ENCODE assay signal across 15 cellular contexts in the genomic region with DNA sequence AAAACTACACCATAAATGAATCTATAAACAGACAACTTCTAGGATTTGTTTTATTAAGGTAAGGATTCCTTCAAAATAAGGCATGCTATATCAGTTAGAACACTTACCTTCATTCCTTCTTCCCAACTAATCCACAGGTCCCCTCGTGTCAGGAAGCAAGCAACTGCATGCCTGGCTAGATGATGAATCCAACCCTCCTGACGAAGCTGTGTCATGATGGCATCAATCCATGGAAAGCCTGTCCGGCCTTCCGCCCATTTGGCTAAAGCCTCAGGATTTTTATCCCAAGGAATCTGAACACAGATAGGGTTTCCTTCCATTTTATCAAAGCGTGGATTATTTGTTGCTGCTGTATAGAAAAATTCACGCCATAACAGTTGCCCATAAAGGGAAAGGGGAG.
"Had no signal": no experiment of that assay in that cellular context is flagged by ENCODE, and none has a peak within 500 bp of the region (broad histone marks: within the 10 kb centered on the region; RNA-seq: fewer than 3 reads in every experiment).

No MANE protein-coding gene starts in this region.

- H3K27ac ChIP-seq: suprapubic skin had no signal

- ATAC-seq: activated CD4-positive, alpha-beta T cell treated with anti-CD3 and anti-CD28 coated beads for 36 hours; natural killer cell treated with Interleukin-12 subunit alpha and Interleukin-12 subunit beta and Interleukin-15 and Interleukin-18, amount 100 ng/mL, for 72 hours; right cardiac atrium; stimulated activated naive CD8-positive, alpha-beta T cell treated with anti-CD3 and anti-CD28 coated beads, Interleukin-15, Interleukin-2, amounts not matched to agents 100 U/mL and 50 U/mL, for 24 hours had no signal

- H3K9me3 ChIP-seq: suprapubic skin had no signal

- DNase-seq: activated CD4-positive, alpha-beta memory T cell treated with anti-CD3 and anti-CD28 coated beads, Interleukin-2, amount 10 ng/mL, durations not matched to agents 7 days and 5 days; activated CD4-positive, alpha-beta T cell treated with anti-CD3 and anti-CD28 coated beads for 36 hours; activated naive CD4-positive, alpha-beta T cell treated with anti-CD3 and anti-CD28 coated beads, Interleukin-2, amount 50 U/mL, for 16 hours; activated T-cell treated with anti-CD3 and anti-CD28 coated beads, Interleukin-2, amount 50 U/mL, for 24 hours; amniotic stem cell; central memory CD4-positive, alpha-beta T cell; effector memory CD4-positive, alpha-beta T cell; kidney glomerular epithelial cell; right cardiac atrium; stimulated activated CD4-positive, alpha-beta T cell treated with anti-CD3 and anti-CD28 coated beads, Interleukin-4, amount 100 ng/mL, for 4 hours; stimulated activated CD8-positive, alpha-beta memory T cell treated with anti-CD3 and anti-CD28 coated beads, Interleukin-4, amount 100 ng/mL, for 48 hours; stimulated activated naive CD8-positive, alpha-beta T cell treated with anti-CD3 and anti-CD28 coated beads, Interleukin-15, Interleukin-2, amounts not matched to agents 100 U/mL and 50 U/mL, for 24 hours had no signal

- H3K4me3 ChIP-seq: smooth muscle cell, suprapubic skin had no signal

- H3K4me2 ChIP-seq: smooth muscle cell had no signal

- H3K27me3 ChIP-seq: suprapubic skin had no signal

- H3K4me1 ChIP-seq: suprapubic skin had no signal
